19 cellular contexts compared by ENCODE assay signal in genomic region chr5:83084336-83084735, GRCh38.
"Had no signal": no experiment of that assay in that cellular context is flagged by ENCODE, and none has a peak within 500 bp of the region (broad histone marks: within the 10 kb centered on the region; RNA-seq: fewer than 3 reads in every experiment).

No MANE protein-coding gene starts in this region.

- H3K27ac ChIP-seq: SJSA1, SK-N-MC had no signal

- H3K4me1 ChIP-seq: SJSA1 had no signal

- H3K9me3 ChIP-seq: MG63, SJSA1 had no signal

- H3K4me3 ChIP-seq: MG63, SJSA1, SK-N-MC had no signal

- H3K27me3 ChIP-seq: MG63, SJSA1 had no signal

- DNase-seq: IMR-90, Karpas-422, KG1, MG63, NCI-H1092, NCI-H1417 treated with DMSO at 0.1 percent for 48 hours, NCI-H1694 treated with DMSO at 0.1 percent for 48 hours, NCI-H1930, NCI-H2107, NCI-H2227 treated with DMSO at 0.1 percent for 48 hours, NCI-H446, NCI-H510A, NCI-H524 treated with DMSO at 0.1 percent for 48 hours, NCI-H774, Right ventricle myocardium superior, RPMI8226, SIG-M5 had no signal

- H3K36me3 ChIP-seq: MG63, SJSA1 had no signal
